17 cellular contexts compared by ENCODE assay signal in the genomic region with DNA sequence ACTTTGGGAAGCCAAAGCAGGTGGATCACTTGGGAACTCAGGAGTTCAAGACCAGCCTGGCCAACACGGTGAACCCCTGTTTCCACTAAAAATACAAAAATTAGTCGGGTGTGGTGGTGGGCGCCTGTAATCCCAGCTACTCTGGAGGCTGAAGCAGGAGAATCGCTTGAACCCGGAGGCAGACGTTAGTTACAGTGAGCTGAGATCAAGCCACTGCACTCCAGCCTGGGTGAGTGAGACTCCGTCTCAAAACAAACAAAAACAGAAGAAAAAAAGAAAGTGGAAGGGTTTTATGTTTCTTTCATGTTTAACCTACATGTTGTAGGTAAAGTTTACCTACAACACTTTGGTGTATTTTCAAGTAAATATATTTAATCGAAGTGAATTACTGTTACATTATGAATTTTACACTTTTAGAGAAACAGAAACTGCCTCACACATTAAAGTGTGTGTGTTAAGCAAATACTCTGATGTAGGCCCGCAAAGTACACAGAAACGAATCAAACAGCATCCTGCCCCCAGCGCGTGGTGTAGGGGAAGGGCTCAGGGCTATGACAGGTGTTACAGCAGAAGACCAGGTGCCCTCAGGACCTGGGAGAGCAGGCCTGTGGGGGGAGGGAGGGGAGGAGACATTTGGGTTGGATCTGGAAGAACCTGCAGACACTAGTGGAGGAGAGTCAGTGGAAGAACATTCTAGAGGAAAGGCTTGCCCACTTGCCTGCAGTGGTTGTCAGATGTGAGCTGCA. TPM values are rescaled to one million over a fixed set of nuclear protein-coding genes. Genes with fewer than 3 reads are reported as not detected.
DNase-seq lines count a peak whose midpoint lies in the region; ATAC-seq, FAIRE-seq and TF ChIP-seq lines count a peak whose summit lies in the region.
"Had no signal": no experiment of that assay in that cellular context is flagged by ENCODE, and none has a peak within 500 bp of the region (broad histone marks: within the 10 kb centered on the region; RNA-seq: fewer than 3 reads in every experiment).

No MANE protein-coding gene starts in this region.

- no peaks in the 10 kb centered on the region for H3K36me3 ChIP-seq in hepatocyte (replicated peaks; ENCODE audit: insufficient read depth, low read depth)
- H3K36me3 ChIP-seq in uterus, result no peaks in the 10 kb centered on the region
- no peaks in the 10 kb centered on the region for H3K36me3 ChIP-seq in heart left ventricle

- no peak for DNase-seq in activated naive CD4-positive, alpha-beta T cell treated with Interleukin-2 at 50 U/mL for 16 hours
- DNase-seq in NCI-H748 (lab: John Stamatoyannopoulos, UW; ENCODE audit: unreplicated experiment), result peak; percentile 77
- DNase-seq in hepatocyte (ENCODE audit: low spot score), result peak; percentile 25
- DNase-seq in uterus, result no peak
- no peak for DNase-seq in heart left ventricle
- no peak for DNase-seq in GM12891 (ENCODE audit: insufficient read length, low spot score)
- no peak for DNase-seq in GM19239 (ENCODE audit: insufficient read length, low spot score)
- DNase-seq: aorta; dermis blood vessel endothelial cell; DMS79; GOT3; Right ventricle myocardium superior; stimulated activated CD4-positive, alpha-beta T cell treated with anti-CD3 and anti-CD28 coated beads, Interleukin-2, amount 100 ng/mL, for 24 hours had no signal

- H3K27ac ChIP-seq in hepatocyte, result peak overlapping the region; percentile 16
- peak overlapping the region; percentile 80 to 99 for H3K27ac ChIP-seq in uterus
- H3K27ac ChIP-seq in heart left ventricle, result peak overlapping the region in 1 of 12 donors; percentile 60

- H3K9me3 ChIP-seq in hepatocyte (ENCODE audit: low read depth) (no peaks in the 10 kb centered on the region), uterus (no peaks in the 10 kb centered on the region), heart left ventricle (no peaks in the 10 kb centered on the region)

- TF ChIP-seq POLR2A in uterus (IDR thresholded peaks at IDR 0.05) (no peak), heart left ventricle (IDR thresholded peaks at IDR 0.05) (no peak), GM12891 (IDR thresholded peaks at IDR 0.05; ENCODE audit: low read depth, low read length) (no peak)

- TF ChIP-seq CTCF in hepatocyte (IDR thresholded peaks at IDR 0.05; ENCODE audit: poor library complexity) (no peak), uterus (IDR thresholded peaks at IDR 0.05) (no peak), heart left ventricle (IDR thresholded peaks at IDR 0.05) (no peak)

- H3K27me3 ChIP-seq in hepatocyte (no peaks in the 10 kb centered on the region), uterus (no peaks in the 10 kb centered on the region), heart left ventricle (no peaks in the 10 kb centered on the region)

- H3K4me3 ChIP-seq in hepatocyte (no peak overlapping the region), uterus (no peak overlapping the region), heart left ventricle (no peak overlapping the region)

- H3K27ac Mint-ChIP-seq in activated naive CD4-positive, alpha-beta T cell treated with anti-CD3 and anti-CD28 coated beads, Interleukin-2, amount 50 U/mL, for 24 hours, result no peak overlapping the region

- WGBS in hepatocyte (ENCODE audit: low lambda C conversion rate, missing lambda C conversion rate), result 74% methylated on average over 12 of the region's 12 CpGs
- WGBS in heart left ventricle, 4 donors, result 90 to 95% (median 95%) methylated on average over 12 of the region's 12 CpGs

- H3K9me3 Mint-ChIP-seq in activated naive CD4-positive, alpha-beta T cell treated with anti-CD3 and anti-CD28 coated beads, Interleukin-2, amount 50 U/mL, for 24 hours, result no peaks in the 10 kb centered on the region

- H3K4me1 Mint-ChIP-seq in activated naive CD4-positive, alpha-beta T cell treated with anti-CD3 and anti-CD28 coated beads, Interleukin-2, amount 50 U/mL, for 24 hours, result peaks cover 81% of the 10 kb centered on the region

- H3K9me2 ChIP-seq in hepatocyte (replicated peaks; ENCODE audit: insufficient read depth), result no peaks in the 10 kb centered on the region

- H3K27me3 Mint-ChIP-seq in activated naive CD4-positive, alpha-beta T cell treated with anti-CD3 and anti-CD28 coated beads, Interleukin-2, amount 50 U/mL, for 24 hours, result no peaks in the 10 kb centered on the region

- no peak for FAIRE-seq in GM12891 (lab: Jason Lieb, UNC)
- FAIRE-seq in GM19239 (lab: Jason Lieb, UNC), result no peak

- H4K20me1 ChIP-seq in hepatocyte (ENCODE audit: insufficient read depth, poor library complexity, severe bottlenecking), result no peaks in the 10 kb centered on the region

- H3K4me3 Mint-ChIP-seq in activated naive CD4-positive, alpha-beta T cell treated with anti-CD3 and anti-CD28 coated beads, Interleukin-2, amount 50 U/mL, for 24 hours, result peak overlapping the region; percentile 2

- intact Hi-C loops in uterus (cut with DNase I; ENCODE audit: low total_unique reads), result no loop called here
- intact Hi-C loops in heart left ventricle (cut with DNase I), result no loop called here

- no peak for ATAC-seq in heart left ventricle

- peaks cover 82% of the 10 kb centered on the region for H3K79me2 ChIP-seq in hepatocyte

- peaks cover under 1% of the 10 kb centered on the region for H3K4me1 ChIP-seq in hepatocyte (ENCODE audit: insufficient read depth)
- peaks cover 3 to 4% of the 10 kb centered on the region in 2 donors for H3K4me1 ChIP-seq in uterus
- peaks cover 0 to 57% (median 40%) of the 10 kb centered on the region in 12 donors for H3K4me1 ChIP-seq in heart left ventricle

- H3K4me2 ChIP-seq in hepatocyte, result peak overlapping the region; percentile 4

- H2AFZ ChIP-seq in hepatocyte, result no peak overlapping the region

- H3K36me3 Mint-ChIP-seq in activated naive CD4-positive, alpha-beta T cell treated with anti-CD3 and anti-CD28 coated beads, Interleukin-2, amount 50 U/mL, for 24 hours, result peaks cover 3% of the 10 kb centered on the region

TF ChIP-seq in GM12891, 5 proteins besides CTCF, POLR2A, EP300 and RAD21:
- no peak for TF ChIP-seq POLR2AphosphoS5 (IDR thresholded peaks at IDR 0.05; ENCODE audit: low read depth, low read length)
- no peak for TF ChIP-seq TAF1 (IDR thresholded peaks at IDR 0.05; ENCODE audit: low read depth, low read length)
- no peak for TF ChIP-seq POU2F2 (IDR thresholded peaks at IDR 0.05; ENCODE audit: low read depth, low read length)

RNA-seq across cellular contexts. Expression of gene PTTG2, which starts 39.0 kb away (rescaled TPM):
- total RNA-seq in hepatocyte (not detected in 2 replicates), uterus (1 to 10 TPM in 1 of 4 donors, under 1 TPM in 1, not detected in 2; 0.90 to 4.1 TPM), heart left ventricle (1 to 10 TPM in 4 of 9 donors, under 1 TPM in 2, not detected in 3; 0.48 to 2.3 (median 1.0) TPM)
- polyA plus RNA-seq in hepatocyte (not detected in 2 replicates), heart left ventricle (1 to 10 TPM in 1 of 2 donors, under 1 TPM in 1; 0.88 to 1.2 TPM)
- not detected for polyA plus RNA-seq in GM12891 (2012; ENCODE audit: low read depth, missing spikeins)
- total RNA-seq: LHCN-M2, NCI-H460, renal cortical epithelial cell had no signal

Comparison
In these comparisons a context has a peak if more than half of its experiments do, and no peak if none do; other contexts are left out.
1. DNase-seq: peak in NCI-H748 (single experiment) and hepatocyte (single experiment); none in activated naive CD4-positive, alpha-beta T cell treated with Interleukin-2 at 50 U/mL for 16 hours (single experiment), uterus (0 of 2), heart left ventricle (0 of 5), GM12891 (single experiment) and GM19239 (single experiment).